8 cellular contexts compared by ENCODE assay signal in genomic region chr10:35218339-35218955, GRCh38.
DNase-seq lines count a peak whose midpoint lies in the region; ATAC-seq, FAIRE-seq and TF ChIP-seq lines count a peak whose summit lies in the region.

No MANE protein-coding gene starts in this region.

- FAIRE-seq in G401.6 (lab: Jason Lieb, UNC) (peak; percentile 93), urothelium cell line (lab: Jason Lieb, UNC) (no peak)

- no peak for TF ChIP-seq POLR2A in prostate gland (IDR thresholded peaks at IDR 0.05)

- peaks cover 3% of the 10 kb centered on the region; the same call in 1 of the 2 replicates for H3K4me1 ChIP-seq in HAP-1
- no peaks in the 10 kb centered on the region for H3K4me1 ChIP-seq in prostate gland (replicated peaks)

- in situ Hi-C loops in HAP-1 (cut with MboI; ENCODE audit: low sequenced_read_pairs): loop anchor here (5.0 to 25.0 kb wide), 2 partner anchors 101 to 556 kb away; no protein-coding TSS in a partner anchor

- ATAC-seq in SK-N-SH treated with all-trans-retinoic acid at 6 μM for 48 hours: peak; percentile 94

- H3K27ac Mint-ChIP-seq in activated naive CD4-positive, alpha-beta T cell treated with anti-CD3 and anti-CD28 coated beads, Interleukin-2, amount 50 U/mL, for 24 hours: peak overlapping the region; percentile 93

- H3K27me3 ChIP-seq in HAP-1 (ENCODE audit: low read depth): no peaks in the 10 kb centered on the region
- no peaks in the 10 kb centered on the region for H3K27me3 ChIP-seq in prostate gland (replicated peaks; ENCODE audit: insufficient read depth)

- H3K9me3 ChIP-seq in HAP-1: no peaks in the 10 kb centered on the region
- H3K9me3 ChIP-seq in prostate gland: no peaks in the 10 kb centered on the region

- DNase-seq in HAP-1 (ENCODE audit: low spot score in 2 of 2): peak; percentile 69 to 88
- peak; percentile 89 for DNase-seq in NAMALWA (ENCODE audit: low spot score)
- DNase-seq in head of caudate nucleus: peak; percentile 55 to 94 (median 84)
- peak; percentile 77 for DNase-seq in prostate gland (ENCODE audit: low spot score)
- peak; percentile 66 for DNase-seq in urothelium cell line (ENCODE audit: low spot score)

- peak; percentile 62 to 89 (median 80) for TF ChIP-seq CTCF in prostate gland (IDR thresholded peaks at IDR 0.05)

- H3K36me3 Mint-ChIP-seq in activated naive CD4-positive, alpha-beta T cell treated with anti-CD3 and anti-CD28 coated beads, Interleukin-2, amount 50 U/mL, for 24 hours: no peaks in the 10 kb centered on the region

- intact Hi-C loops in head of caudate nucleus (cut with DNase I) (loop anchor here (2.0 kb wide), 1 partner anchor 100 kb away; no protein-coding TSS in a partner anchor), prostate gland (cut with DNase I) (loop anchor here (2.0 kb wide), 1 partner anchor 92 kb away; the partner anchor contains the start of gene CREM)

- no peaks in the 10 kb centered on the region for H3K9me3 Mint-ChIP-seq in activated naive CD4-positive, alpha-beta T cell treated with anti-CD3 and anti-CD28 coated beads, Interleukin-2, amount 50 U/mL, for 24 hours

- peak overlapping the region; percentile 71 for H3K4me3 Mint-ChIP-seq in activated naive CD4-positive, alpha-beta T cell treated with anti-CD3 and anti-CD28 coated beads, Interleukin-2, amount 50 U/mL, for 24 hours

- no peak overlapping the region for H3K4me3 ChIP-seq in HAP-1
- no peak overlapping the region for H3K4me3 ChIP-seq in prostate gland

- H3K4me1 Mint-ChIP-seq in activated naive CD4-positive, alpha-beta T cell treated with anti-CD3 and anti-CD28 coated beads, Interleukin-2, amount 50 U/mL, for 24 hours: peaks cover 36% of the 10 kb centered on the region

- H3K36me3 ChIP-seq in HAP-1 (replicated peaks) (no peaks in the 10 kb centered on the region), prostate gland (no peaks in the 10 kb centered on the region)

- no peak overlapping the region for H3K27ac ChIP-seq in prostate gland

- WGBS in prostate gland: 39% methylated on average over 7 of the region's 7 CpGs

- no peaks in the 10 kb centered on the region for H3K27me3 Mint-ChIP-seq in activated naive CD4-positive, alpha-beta T cell treated with anti-CD3 and anti-CD28 coated beads, Interleukin-2, amount 50 U/mL, for 24 hours

TF ChIP-seq in SK-N-SH treated with all-trans-retinoic acid at 6 μM for 48 hours, 23 proteins besides CTCF, POLR2A, EP300 and RAD21:
- TF ChIP-seq POU6F1 (CRISPR knock-in tag; IDR thresholded peaks at IDR 0.05; ENCODE audit: borderline replicate concordance, low read depth) (no peak), SNAI2 (CRISPR knock-in tag; IDR thresholded peaks at IDR 0.05) (no peak), ZNF70 (CRISPR knock-in tag; IDR thresholded peaks at IDR 0.05) (no peak)
